ENCODE assay signal across 24 cellular contexts in the genomic region with DNA sequence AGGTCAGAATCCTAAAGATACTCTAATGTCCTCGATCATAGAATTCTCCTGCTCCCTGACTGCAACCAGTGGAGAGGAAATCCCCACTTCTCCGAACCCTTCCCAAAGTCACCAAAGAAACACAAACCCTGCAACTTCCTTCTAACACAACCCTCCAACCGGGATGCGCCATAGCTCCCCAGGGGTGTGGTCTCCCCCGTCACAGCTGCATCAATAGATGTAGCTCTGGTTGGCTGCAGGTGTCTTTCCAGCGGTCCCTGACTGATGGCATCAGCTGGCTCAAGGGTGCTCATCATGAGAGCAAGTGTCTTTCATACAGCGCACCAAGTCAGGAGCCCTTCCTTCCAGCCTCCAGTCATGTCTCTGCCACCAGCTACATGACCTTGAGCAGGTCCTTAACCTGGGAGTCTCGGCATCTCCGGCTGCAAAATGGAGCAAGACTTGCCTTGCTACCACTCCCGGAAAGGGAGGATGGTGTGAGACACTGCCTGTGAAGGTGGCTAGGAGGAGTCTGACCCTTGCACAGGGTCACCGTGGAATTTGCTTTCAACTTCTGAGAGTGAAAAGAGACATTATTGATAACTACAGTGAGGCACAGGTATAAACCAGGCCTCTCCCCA.
DNase-seq lines count a peak whose midpoint lies in the region; ATAC-seq and TF ChIP-seq lines count a peak whose summit lies in the region.
"Had no signal": no experiment of that assay in that cellular context is flagged by ENCODE, and none has a peak within 500 bp of the region (broad histone marks: within the 10 kb centered on the region; RNA-seq: fewer than 3 reads in every experiment).

No MANE protein-coding gene starts in this region.

- H3K4me1 ChIP-seq in endodermal cell (ENCODE audit: control insufficient read depth, insufficient read depth, low read length) (no peaks in the 10 kb centered on the region), tibial nerve (no peaks in the 10 kb centered on the region)
- H3K4me1 ChIP-seq: A549, BE2C, suprapubic skin had no signal

- H3K4me3 ChIP-seq in endodermal cell (ENCODE audit: low read length) (no peak overlapping the region), tibial nerve (no peak overlapping the region)
- H3K4me3 ChIP-seq: A549, K562, MG63, SK-N-MC, skin epidermis, suprapubic skin had no signal

- peaks cover 11% of the 10 kb centered on the region for H3K27me3 Mint-ChIP-seq in activated T-cell treated with anti-CD3 and anti-CD28 coated beads, Interleukin-2, amount 50 U/mL, for 4 hours (ENCODE audit: low read depth)
- peaks cover 7% of the 10 kb centered on the region for H3K27me3 Mint-ChIP-seq in endodermal cell (ENCODE audit: insufficient read depth)
- H3K27me3 Mint-ChIP-seq in stimulated activated naive B cell treated with anti-CD40 and anti-IgM and Interleukin-4, amounts not matched to agents 10 μg/mL and 1 μg/mL and 100 μg/mL, for 72 hours, result peaks cover 15 to 33% of the 10 kb centered on the region in 2 donors

- DNase-seq in activated T-cell treated with anti-CD3 and anti-CD28 coated beads, Interleukin-2, amount 50 U/mL, for 4 hours, result no peak
- DNase-seq in activated T-cell treated with anti-CD3 and anti-CD28 coated beads for 4 hours (no peak), NCI-H69 (lab: John Stamatoyannopoulos, UW) (peak; percentile 39), endodermal cell (peak; percentile 2), GM03348 (ENCODE audit: low spot score) (no peak), DMS 273 (lab: John Stamatoyannopoulos, UW; ENCODE audit: unreplicated experiment) (no peak), tibial nerve (ENCODE audit: low spot score in 2 of 2) (no peak)
- no peak for DNase-seq in stimulated activated naive B cell treated with anti-CD40 and anti-IgM and Interleukin-4, amounts not matched to agents 10 μg/mL and 1 μg/mL and 100 μg/mL, for 72 hours
- DNase-seq: activated CD4-positive, alpha-beta T cell treated with anti-CD3 and anti-CD28 coated beads, Interleukin-2, amount 10 ng/mL, durations not matched to agents 7 days and 5 days; BE2C; brain microvascular endothelial cell; effector CD4-positive, alpha-beta T cell; HFFc6; MG63; NCI-H1417 treated with DMSO at 0.1 percent for 48 hours; NCI-H2171; NCI-H524 treated with DMSO at 0.1 percent for 48 hours; RPMI8226 had no signal

- TF ChIP-seq POLR2A in tibial nerve (IDR thresholded peaks at IDR 0.05), result no peak

- H3K4me1 Mint-ChIP-seq in activated T-cell treated with anti-CD3 and anti-CD28 coated beads, Interleukin-2, amount 50 U/mL, for 4 hours (ENCODE audit: low read depth), result peaks cover 4% of the 10 kb centered on the region
- H3K4me1 Mint-ChIP-seq in endodermal cell, result no peaks in the 10 kb centered on the region
- H3K4me1 Mint-ChIP-seq in stimulated activated naive B cell treated with anti-CD40 and anti-IgM and Interleukin-4, amounts not matched to agents 10 μg/mL and 1 μg/mL and 100 μg/mL, for 72 hours, result no peaks in the 10 kb centered on the region

- WGBS in endodermal cell (ENCODE audit: insufficient coverage in 1 of 2, insufficient read length in 1 of 2), 2 experiments, result 90 to 92% methylated on average over 7 to 11 of the region's 11 CpGs
- 77 to 82% methylated on average over 11 of the region's 11 CpGs for WGBS in tibial nerve, 2 donors

- H3K9me3 ChIP-seq in endodermal cell (ENCODE audit: control insufficient read depth, low read length) (peaks cover 11% of the 10 kb centered on the region), tibial nerve (peaks cover 0 to 24% (median 0%) of the 10 kb centered on the region in 4 donors)
- H3K9me3 ChIP-seq: A549, BE2C, MG63, suprapubic skin had no signal

- TF ChIP-seq CTCF in endodermal cell (conservative IDR thresholded peaks at IDR 0.05) (no peak), tibial nerve (IDR thresholded peaks at IDR 0.05) (no peak)

- H3K27ac Mint-ChIP-seq in endodermal cell, result no peak overlapping the region
- H3K27ac Mint-ChIP-seq in stimulated activated naive B cell treated with anti-CD40 and anti-IgM and Interleukin-4, amounts not matched to agents 10 μg/mL and 1 μg/mL and 100 μg/mL, for 72 hours, result peak overlapping the region; percentile 47
- H3K27ac Mint-ChIP-seq: activated CD4-positive, alpha-beta T cell treated with anti-CD3 and anti-CD28 coated beads, Interleukin-2, amount 10 ng/mL, durations not matched to agents 7 days and 5 days; HFFc6 had no signal

- no peaks in the 10 kb centered on the region for H3K27me3 ChIP-seq in endodermal cell (ENCODE audit: control insufficient read depth, insufficient read depth, low read length, poor library complexity, severe bottlenecking)
- no peaks in the 10 kb centered on the region for H3K27me3 ChIP-seq in tibial nerve
- H3K27me3 ChIP-seq: BE2C, brain microvascular endothelial cell, MG63, suprapubic skin had no signal

- H3K9ac ChIP-seq in endodermal cell (ENCODE audit: extremely low read depth, low read length, poor library complexity, severe bottlenecking), result no peak overlapping the region

- H3K36me3 Mint-ChIP-seq in activated T-cell treated with anti-CD3 and anti-CD28 coated beads, Interleukin-2, amount 50 U/mL, for 4 hours (ENCODE audit: insufficient read depth), result peaks cover 2% of the 10 kb centered on the region
- H3K36me3 Mint-ChIP-seq in endodermal cell (ENCODE audit: low read depth), result no peaks in the 10 kb centered on the region
- peaks cover 2 to 3% of the 10 kb centered on the region in 2 donors for H3K36me3 Mint-ChIP-seq in stimulated activated naive B cell treated with anti-CD40 and anti-IgM and Interleukin-4, amounts not matched to agents 10 μg/mL and 1 μg/mL and 100 μg/mL, for 72 hours

- H3K9me3 Mint-ChIP-seq in activated T-cell treated with anti-CD3 and anti-CD28 coated beads, Interleukin-2, amount 50 U/mL, for 4 hours, result peaks cover 14% of the 10 kb centered on the region
- H3K9me3 Mint-ChIP-seq in endodermal cell, result peaks cover 16% of the 10 kb centered on the region
- peaks cover 4 to 14% of the 10 kb centered on the region in 2 donors for H3K9me3 Mint-ChIP-seq in stimulated activated naive B cell treated with anti-CD40 and anti-IgM and Interleukin-4, amounts not matched to agents 10 μg/mL and 1 μg/mL and 100 μg/mL, for 72 hours

- TF ChIP-seq EP300 in tibial nerve (IDR thresholded peaks at IDR 0.05), result no peak

- H3K36me3 ChIP-seq in endodermal cell (ENCODE audit: control insufficient read depth, insufficient read depth, low read length) (no peaks in the 10 kb centered on the region), tibial nerve (no peaks in the 10 kb centered on the region)
- H3K36me3 ChIP-seq: BE2C, brain microvascular endothelial cell, MG63, suprapubic skin had no signal

- H3K27ac ChIP-seq in endodermal cell (ENCODE audit: low read depth, low read length) (no peak overlapping the region), tibial nerve (no peak overlapping the region)
- H3K27ac ChIP-seq: A549, brain microvascular endothelial cell, SK-N-MC, skin epidermis, suprapubic skin, VCaP had no signal

- peak overlapping the region; percentile 34 for H3K4me3 Mint-ChIP-seq in activated T-cell treated with anti-CD3 and anti-CD28 coated beads, Interleukin-2, amount 50 U/mL, for 4 hours
- no peak overlapping the region for H3K4me3 Mint-ChIP-seq in endodermal cell
- no peak overlapping the region for H3K4me3 Mint-ChIP-seq in stimulated activated naive B cell treated with anti-CD40 and anti-IgM and Interleukin-4, amounts not matched to agents 10 μg/mL and 1 μg/mL and 100 μg/mL, for 72 hours
- H3K4me3 Mint-ChIP-seq: activated CD4-positive, alpha-beta T cell treated with anti-CD3 and anti-CD28 coated beads, Interleukin-2, amount 10 ng/mL, durations not matched to agents 7 days and 5 days; HFFc6 had no signal

- no peak for ATAC-seq in activated T-cell treated with anti-CD3 and anti-CD28 coated beads, Interleukin-2, amount 50 U/mL, for 4 hours
- no peak for ATAC-seq in stimulated activated naive B cell treated with anti-CD40 and anti-IgM and Interleukin-4, amounts not matched to agents 10 μg/mL and 1 μg/mL and 100 μg/mL, for 72 hours (replicated peaks)
- ATAC-seq: A549, K562 had no signal

Comparison
In these comparisons a context has a peak if more than half of its experiments do, and no peak if none do; other contexts are left out.
1. DNase-seq: peak in NCI-H69 (single experiment) and endodermal cell (single experiment); none in activated T-cell treated with anti-CD3 and anti-CD28 coated beads, Interleukin-2, amount 50 U/mL, for 4 hours (single experiment), activated T-cell treated with anti-CD3 and anti-CD28 coated beads for 4 hours (single experiment), stimulated activated naive B cell treated with anti-CD40 and anti-IgM and Interleukin-4, amounts not matched to agents 10 μg/mL and 1 μg/mL and 100 μg/mL, for 72 hours (single experiment), GM03348 (single experiment), DMS 273 (single experiment) and tibial nerve (0 of 2).